20 cellular contexts compared by ENCODE assay signal in the genomic region with DNA sequence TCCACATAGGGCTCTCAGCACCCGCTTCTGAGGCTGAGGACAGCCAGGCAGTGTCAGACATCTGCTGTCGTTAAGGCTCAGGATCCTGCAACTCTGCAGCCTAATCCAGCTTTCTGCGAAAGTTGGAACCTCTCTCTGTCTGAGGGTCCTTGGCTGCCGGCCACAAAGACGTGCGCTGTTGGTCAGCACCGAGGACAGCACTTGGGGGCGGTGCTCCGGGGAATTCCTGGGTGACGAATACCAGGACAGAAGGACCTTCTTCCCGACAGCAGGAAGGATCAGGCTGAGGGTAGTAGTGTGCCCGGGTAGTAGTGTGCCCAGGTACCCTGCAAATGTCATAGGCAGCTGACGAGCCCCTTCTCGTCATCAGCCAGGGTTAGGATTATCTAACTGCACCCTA. TPM values are rescaled to one million over a fixed set of nuclear protein-coding genes. Genes with fewer than 3 reads are reported as not detected.
A peak's percentile ranks its signal among the peaks of the same experiment; 100 is the strongest.
DNase-seq lines count a peak whose midpoint lies in the region; ATAC-seq, FAIRE-seq and TF ChIP-seq lines count a peak whose summit lies in the region.
"Had no signal": no experiment of that assay in that cellular context is flagged by ENCODE, and none has a peak within 500 bp of the region (broad histone marks: within the 10 kb centered on the region; RNA-seq: fewer than 3 reads in every experiment).

No MANE protein-coding gene starts in this region.

- in situ Hi-C loops in T47D (cut with HindIII; ENCODE audit: low pct_unique_long_range_greater_than_20kb, low sequenced_read_pairs) (no loop called here), HepG2 (cut with HindIII; ENCODE audit: extremely low pct_ligation_motif_present, low pct_unique_long_range_greater_than_20kb) (no loop called here)

- TF ChIP-seq EP300 in HepG2 (IDR thresholded peaks at IDR 0.05; ENCODE audit: low read depth in 2 of 2, low read length in 2 of 2) (no peak), HepG2 (CRISPR knock-in tag; IDR thresholded peaks at IDR 0.05; ENCODE audit: borderline replicate concordance) (no peak)

- no peak overlapping the region for H3K27ac Mint-ChIP-seq in activated naive CD4-positive, alpha-beta T cell treated with anti-CD3 and anti-CD28 coated beads, Interleukin-2, amount 50 U/mL, for 72 hours
- H3K27ac Mint-ChIP-seq in CD14-positive monocyte = no peak overlapping the region
- H3K27ac Mint-ChIP-seq: mesothelial cell of epicardium had no signal

- peak; percentile 28; the same call in 1 of the 3 replicates for ATAC-seq in HepG2
- no peak for ATAC-seq in activated naive CD4-positive, alpha-beta T cell treated with anti-CD3 and anti-CD28 coated beads, Interleukin-2, amount 50 U/mL, for 72 hours

- H3K9me3 ChIP-seq in HEK293 (ENCODE audit: control insufficient read depth, insufficient read depth, low read depth, low read length) (no peaks in the 10 kb centered on the region), HepG2 (ENCODE audit: low read length) (no peaks in the 10 kb centered on the region)
- H3K9me3 ChIP-seq: thoracic aorta had no signal

- H3K4me3 ChIP-seq in HEK293 (ENCODE audit: low read depth, low read length) (no peak overlapping the region), HepG2 (replicated peaks in 1 of 3; ENCODE audit: insufficient read depth in 1 of 3, low read depth in 2 of 3, low read length in 3 of 3) (no peak overlapping the region)
- H3K4me3 ChIP-seq: skin epidermis, thoracic aorta had no signal

- peak; percentile 28 for DNase-seq in COLO829 (ENCODE audit: low spot score)
- DNase-seq in T47D (ENCODE audit: low read depth in 1 of 2, low spot score in 1 of 2) = peak; percentile 52 to 66
- no peak for DNase-seq in HepG2 (ENCODE audit: low spot score)
- no peak for DNase-seq in NCI-H2171 treated with DMSO at 0.1 percent for 48 hours (lab: John Stamatoyannopoulos, UW)
- DNase-seq in NCI-H1930 (lab: John Stamatoyannopoulos, UW) = no peak
- DNase-seq in activated naive CD4-positive, alpha-beta T cell treated with anti-CD3 and anti-CD28 coated beads, Interleukin-2, amount 50 U/mL, for 72 hours (ENCODE audit: low spot score in 2 of 2) = no peak
- no peak for DNase-seq in CD14-positive monocyte (ENCODE audit: low spot score)
- DNase-seq: IMR-90, NCI-H1048, NCI-H2107, NCI-H748 treated with DMSO at 0.1 percent for 48 hours, occipital lobe, SW 1271 had no signal

- H3K9ac ChIP-seq in HepG2 (ENCODE audit: insufficient read depth, low read depth, low read length) = no peak overlapping the region

- no TSS peak for BruUV-seq in HepG2 (replicated peaks; lab: Mats Ljungman, UMichigan)

- H3K27ac ChIP-seq in HEK293 (ENCODE audit: extremely low read depth, low read depth, low read length) (no peak overlapping the region), HepG2 (ENCODE audit: extremely low read length, insufficient read depth, low read length) (no peak overlapping the region)
- H3K27ac ChIP-seq: skin epidermis, thoracic aorta had no signal

- H3K36me3 ChIP-seq in HEK293 (ENCODE audit: control insufficient read depth in 2 of 2, insufficient read depth in 1 of 2, low read length in 2 of 2) = no peaks in the 10 kb centered on the region
- H3K36me3 ChIP-seq in HepG2 (replicated peaks in 1 of 2; ENCODE audit: control insufficient read depth in 1 of 2, insufficient read depth in 2 of 2, low read length in 2 of 2) = no peaks in the 10 kb centered on the region
- H3K36me3 ChIP-seq: thoracic aorta had no signal

- H3K27me3 ChIP-seq in HepG2 (ENCODE audit: control insufficient read depth in 1 of 2, insufficient read depth in 2 of 2, low read length in 2 of 2) = 0 out of 5 replicates have a peak, but pooled peaks cover 0 to 4% of the 10 kb centered on the region in 2 experiments

- peaks cover 2% of the 10 kb centered on the region; the same call in 1 of the 2 replicates for H3K4me1 ChIP-seq in HEK293 (ENCODE audit: control insufficient read depth, insufficient read depth, low read length)
- H3K4me1 ChIP-seq in HepG2 (ENCODE audit: insufficient read depth, low read length) = peaks cover 10% of the 10 kb centered on the region; the same call in 1 of the 2 replicates

- H2AFZ ChIP-seq in HepG2 (ENCODE audit: low read length) = no peak overlapping the region

- no peak overlapping the region for H3K4me2 ChIP-seq in HepG2 (ENCODE audit: low read depth, low read length)

- H3K4me3 Mint-ChIP-seq in CD14-positive monocyte = no peak overlapping the region
- H3K4me3 Mint-ChIP-seq: mesothelial cell of epicardium had no signal

- TF ChIP-seq POLR2A in HepG2 (IDR thresholded peaks at IDR 0.05; ENCODE audit: insufficient read depth in 1 of 2, low read depth in 2 of 2, low read length in 2 of 2) = no peak

- H3K27me3 Mint-ChIP-seq in CD14-positive monocyte (ENCODE audit: low read depth in 3 of 3) = peaks cover 15 to 41% (median 23%) of the 10 kb centered on the region in 3 donors

- no peaks in the 10 kb centered on the region for H3K36me3 Mint-ChIP-seq in activated naive CD4-positive, alpha-beta T cell treated with anti-CD3 and anti-CD28 coated beads, Interleukin-2, amount 50 U/mL, for 72 hours
- no peaks in the 10 kb centered on the region for H3K36me3 Mint-ChIP-seq in CD14-positive monocyte
- H3K36me3 Mint-ChIP-seq: mesothelial cell of epicardium had no signal

- no CpG with 5 or more reads among the region's 14 CpGs for WGBS in HepG2 (ENCODE audit: low lambda C conversion rate)

- intact Hi-C loops in HepG2 (cut with micrococcal nuclease; ENCODE audit: unreplicated experiment) = no loop called here
- intact Hi-C loops in CD14-positive monocyte (cut with micrococcal nuclease) = no loop called here

- CTCF ChIA-PET in HEK293 (lab: Yijun Ruan, JAX) = interaction anchor here (2.4 kb wide), 1 partner anchor 10 kb away, joined by 7 read pairs; no protein-coding TSS in a partner anchor
- CTCF ChIA-PET in HepG2 (lab: Yijun Ruan, JAX; ENCODE audit: low intra/inter-chr PET ratio, low total read pairs) = no interaction called here

- H3K4me1 Mint-ChIP-seq in CD14-positive monocyte = peaks cover 16% of the 10 kb centered on the region
- H3K4me1 Mint-ChIP-seq: mesothelial cell of epicardium had no signal

- TF ChIP-seq CTCF in HEK293 (tag by site-specific recombination; IDR thresholded peaks at IDR 0.05) = no peak
- TF ChIP-seq CTCF in HepG2 (CRISPR knock-in tag; IDR thresholded peaks at IDR 0.05) = no peak
- no peak for TF ChIP-seq CTCF in CD14-positive monocyte (IDR thresholded peaks at IDR 0.05)

- no peaks in the 10 kb centered on the region for H3K9me3 Mint-ChIP-seq in activated naive CD4-positive, alpha-beta T cell treated with anti-CD3 and anti-CD28 coated beads, Interleukin-2, amount 50 U/mL, for 72 hours
- peaks cover 0 to 3% (median 0%) of the 10 kb centered on the region in 7 donors for H3K9me3 Mint-ChIP-seq in CD14-positive monocyte
- H3K9me3 Mint-ChIP-seq: mesothelial cell of epicardium had no signal

- no peaks in the 10 kb centered on the region for H4K20me1 ChIP-seq in HepG2 (ENCODE audit: insufficient read depth, low read length)

- no peak for FAIRE-seq in HepG2 (lab: Jason Lieb, UNC)
- FAIRE-seq: endothelial cell of umbilical vein, islet of Langerhans had no signal

- TF ChIP-seq RAD21 in HepG2 (CRISPR knock-in tag; IDR thresholded peaks at IDR 0.05) = no peak

- POLR2A ChIA-PET in HEK293 (lab: Yijun Ruan, JAX) (no interaction called here), HepG2 (lab: Yijun Ruan, JAX) (no interaction called here)

- H3K79me2 ChIP-seq in HepG2 (ENCODE audit: insufficient read depth, low read length) = no peaks in the 10 kb centered on the region

TF ChIP-seq in HEK293, 187 proteins besides CTCF, POLR2A, EP300 and RAD21 (continues in another document):
- TF ChIP-seq ZNF248 (tag by site-specific recombination; IDR thresholded peaks at IDR 0.05) (no peak), ZNF169 (tag by site-specific recombination; IDR thresholded peaks at IDR 0.05) (no peak)

TF ChIP-seq in HepG2, 621 proteins besides CTCF, POLR2A, EP300 and RAD21 (continues in another document):
- TF ChIP-seq EHMT2 (IDR thresholded peaks at IDR 0.05; ENCODE audit: borderline replicate concordance, low read depth, low read length) (peak; percentile 56; the same call in 1 of the 2 replicates), SRSF1 (optimal IDR thresholded peaks at IDR 0.05; ENCODE audit: low read depth, low read length) (no peak), MIER2 (CRISPR knock-in tag; IDR thresholded peaks at IDR 0.05) (peak; percentile 95), ERF (CRISPR knock-in tag; IDR thresholded peaks at IDR 0.05) (no peak)

RNA-seq across cellular contexts. Expression of a gene that starts 16.0 kb away (rescaled TPM):
- total RNA-seq in HepG2 (2016; rRNA removed; fragmentation: Illumina TruSeq; extraction: Trizol) = 0.20 and 0.39 TPM in 2 replicates
- total RNA-seq in HepG2 (2016; cell fraction: cytosol; rRNA removed; fragmentation: Illumina TruSeq; extraction: Trizol; ENCODE audit: low read depth) = 0.61 TPM in 1 of 2 replicates, not detected in the other
- 0.11 and 0.51 TPM in 2 replicates for total RNA-seq in HepG2 (2016; cell fraction: insoluble cytoplasmic fraction; rRNA removed; fragmentation: Illumina TruSeq; extraction: Trizol)
- total RNA-seq in HepG2 (2016; cell fraction: membrane; rRNA removed; fragmentation: Illumina TruSeq; extraction: Trizol) = 0.28 and 0.45 TPM in 2 replicates
- total RNA-seq in HepG2 (2016; cell fraction: nucleus; rRNA removed; fragmentation: Illumina TruSeq; extraction: Trizol) = 0.31 TPM in 1 of 2 replicates, not detected in the other
- polyA plus RNA-seq in HepG2 (2011; rRNA removed) (0.14 and 0.41 TPM in 2 replicates), CD14-positive monocyte (1 to 10 TPM in 1 of 2 donors, under 1 TPM in 1; 0.68 to 1.8 TPM)
- polyA plus RNA-seq in HepG2 (2011; cell fraction: cytosol; rRNA removed) = 0.23 and 0.33 TPM in 2 replicates
- 0.34 and 0.90 TPM in 2 replicates for polyA plus RNA-seq in HepG2 (2011; cell fraction: nucleus; rRNA removed)
- polyA plus RNA-seq in HepG2 (2012) = 0.04 and 0.09 TPM in 2 replicates
- polyA plus RNA-seq in HepG2 (2016; cell fraction: cytosol; fragmentation: Illumina TruSeq; extraction: Trizol; ENCODE audit: low read depth) = 0.08 and 0.25 TPM in 2 replicates
- 0.42 and 0.59 TPM in 2 replicates for polyA plus RNA-seq in HepG2 (2016; cell fraction: insoluble cytoplasmic fraction; fragmentation: Illumina TruSeq; extraction: Trizol; ENCODE audit: low read depth)
- 0.24 and 0.30 TPM in 2 replicates for polyA plus RNA-seq in HepG2 (2016; cell fraction: membrane; fragmentation: Illumina TruSeq; extraction: Trizol; ENCODE audit: low read depth)
- polyA plus RNA-seq in HepG2 (2016; cell fraction: nucleus; fragmentation: Illumina TruSeq; extraction: Trizol; ENCODE audit: insufficient read depth, low read depth) = 0.36 and 0.65 TPM in 2 replicates
- 0.10 and 0.72 TPM in 2 replicates for polyA minus RNA-seq in HepG2 (2011; rRNA and poly(A)+ RNA removed; ENCODE audit: low replicate concordance)
- not detected in 2 replicates for polyA minus RNA-seq in HepG2 (2011; cell fraction: cytosol; rRNA and poly(A)+ RNA removed)
- polyA minus RNA-seq in HepG2 (2011; cell fraction: nucleus; rRNA and poly(A)+ RNA removed) = 0.75 TPM in 1 of 2 replicates, not detected in the other
- total RNA-seq in activated naive CD4-positive, alpha-beta T cell treated with anti-CD3 and anti-CD28 coated beads, Interleukin-2, amount 50 U/mL, for 72 hours = under 1 TPM; 0.39 to 0.66 TPM
- total RNA-seq: RPMI7951, thoracic aorta had no signal

Comparison
In these comparisons a context has a peak if more than half of its experiments do, and no peak if none do; other contexts are left out.
1. DNase-seq: peak in COLO829 (single experiment) and T47D (2 of 2); none in HepG2 (single experiment), NCI-H2171 treated with DMSO at 0.1 percent for 48 hours (single experiment), NCI-H1930 (0 of 2), activated naive CD4-positive, alpha-beta T cell treated with anti-CD3 and anti-CD28 coated beads, Interleukin-2, amount 50 U/mL, for 72 hours (0 of 2) and CD14-positive monocyte (single experiment).